Comparison of ENCODE assay signal across 28 cellular contexts in genomic region chr2:100031604-100032003, GRCh38.
"Had no signal": no experiment of that assay in that cellular context is flagged by ENCODE, and none has a peak within 500 bp of the region (broad histone marks: within the 10 kb centered on the region; RNA-seq: fewer than 3 reads in every experiment).

No MANE protein-coding gene starts in this region.

- H3K9me3 ChIP-seq: esophagus muscularis mucosa, gastroesophageal sphincter, ovary, psoas muscle, sigmoid colon, thoracic aorta, upper lobe of left lung, vagina had no signal

- H3K9me3 Mint-ChIP-seq: stimulated activated effector memory CD8-positive, alpha-beta T cell treated with anti-CD3 and anti-CD28 coated beads, Interleukin-12 subunit alpha, Interleukin-12 subunit beta, amount 100 ng/mL, for 72 hours had no signal

- H3K36me3 Mint-ChIP-seq: naive thymus-derived CD8-positive, alpha-beta T cell; stimulated activated effector memory CD8-positive, alpha-beta T cell treated with anti-CD3 and anti-CD28 coated beads, Interleukin-12 subunit alpha, Interleukin-12 subunit beta, amount 100 ng/mL, for 72 hours had no signal

- H3K4me1 Mint-ChIP-seq: stimulated activated effector memory CD8-positive, alpha-beta T cell treated with anti-CD3 and anti-CD28 coated beads, Interleukin-12 subunit alpha, Interleukin-12 subunit beta, amount 100 ng/mL, for 72 hours had no signal

- H3K27ac Mint-ChIP-seq: naive thymus-derived CD8-positive, alpha-beta T cell; nephron progenitor cell; stimulated activated effector memory CD8-positive, alpha-beta T cell treated with anti-CD3 and anti-CD28 coated beads, Interleukin-12 subunit alpha, Interleukin-12 subunit beta, amount 100 ng/mL, for 72 hours had no signal

- H3K4me1 ChIP-seq: esophagus muscularis mucosa, foreskin keratinocyte, gastroesophageal sphincter, psoas muscle, sigmoid colon, tibial nerve, upper lobe of left lung, vagina had no signal

- H3K4me3 Mint-ChIP-seq: naive thymus-derived CD8-positive, alpha-beta T cell; nephron progenitor cell; stimulated activated effector memory CD8-positive, alpha-beta T cell treated with anti-CD3 and anti-CD28 coated beads, Interleukin-12 subunit alpha, Interleukin-12 subunit beta, amount 100 ng/mL, for 72 hours had no signal

- DNase-seq: dermis blood vessel endothelial cell; effector memory CD4-positive, alpha-beta T cell; foreskin keratinocyte; heart left ventricle; kidney; mesendoderm; midbrain; naive thymus-derived CD8-positive, alpha-beta T cell; nephron progenitor cell; nucleus accumbens; ovary; posterior cingulate gyrus; psoas muscle; right cardiac atrium; sigmoid colon; stimulated activated CD4-positive, alpha-beta T cell treated with anti-CD3 and anti-CD28 coated beads, Interleukin-2, amount 100 ng/mL, for 24 hours; stimulated activated CD4-positive, alpha-beta T cell treated with anti-CD3 and anti-CD28 coated beads, Interleukin-4, amount 100 ng/mL, for 24 hours; stimulated activated naive CD8-positive, alpha-beta T cell treated with anti-CD3 and anti-CD28 coated beads, Interleukin-15, Interleukin-2, amounts not matched to agents 100 U/mL and 50 U/mL, for 24 hours; upper lobe of left lung had no signal

- ATAC-seq: foreskin keratinocyte; gastroesophageal sphincter; heart left ventricle; left lobe of liver; naive thymus-derived CD8-positive, alpha-beta T cell; psoas muscle; right cardiac atrium; stimulated activated effector memory CD8-positive, alpha-beta T cell treated with anti-CD3 and anti-CD28 coated beads, Interleukin-12 subunit alpha, Interleukin-12 subunit beta, amount 100 ng/mL, for 72 hours; stimulated activated naive CD8-positive, alpha-beta T cell treated with anti-CD3 and anti-CD28 coated beads, Interleukin-15, Interleukin-2, amounts not matched to agents 100 U/mL and 50 U/mL, for 24 hours had no signal

- H3K27ac ChIP-seq: coronary artery, esophagus muscularis mucosa, foreskin keratinocyte, gastroesophageal sphincter, heart left ventricle, hepatocyte, ovary, psoas muscle, sigmoid colon, thoracic aorta, tibial nerve, upper lobe of left lung, vagina had no signal

- H3K27me3 ChIP-seq: esophagus muscularis mucosa, foreskin keratinocyte, gastroesophageal sphincter, heart left ventricle, hepatocyte, ovary, sigmoid colon, tibial nerve, upper lobe of left lung, vagina had no signal

- H3K36me3 ChIP-seq: esophagus muscularis mucosa, gastroesophageal sphincter, heart left ventricle, ovary, sigmoid colon, thoracic aorta, tibial nerve, upper lobe of left lung, vagina had no signal

- H3K4me3 ChIP-seq: coronary artery, esophagus muscularis mucosa, gastroesophageal sphincter, heart left ventricle, hepatocyte, ovary, psoas muscle, sigmoid colon, thoracic aorta, tibial nerve, upper lobe of left lung, vagina had no signal
